Comparison of ENCODE assay signal across 10 cellular contexts in genomic region chr20:53834044-53834442, GRCh38.
A peak's percentile ranks its signal among the peaks of the same experiment; 100 is the strongest.
DNase-seq lines count a peak whose midpoint lies in the region; ATAC-seq, FAIRE-seq and TF ChIP-seq lines count a peak whose summit lies in the region.
"Had no signal": no experiment of that assay in that cellular context is flagged by ENCODE, and none has a peak within 500 bp of the region (broad histone marks: within the 10 kb centered on the region; RNA-seq: fewer than 3 reads in every experiment).

No MANE protein-coding gene starts in this region.

- H3K4me2 ChIP-seq in A549 = peak overlapping the region; percentile 30; the same call in 2 of the 3 replicates

- no peak for DNase-seq in A549 (ENCODE audit: low read depth in 1 of 2, low spot score in 1 of 2)
- peak; percentile 38 for DNase-seq in LoVo (ENCODE audit: low spot score)
- DNase-seq in astrocyte of the hippocampus (ENCODE audit: low read depth, low spot score) = peak; percentile 53
- no peak for DNase-seq in HuH-7.5 (ENCODE audit: low spot score)
- no peak for DNase-seq in NCI-H2107 treated with DMSO at 0.1 percent for 48 hours (lab: John Stamatoyannopoulos, UW; ENCODE audit: unreplicated experiment)
- DNase-seq in left colon = no peak

- intact Hi-C loops in left colon (cut with DNase I, micrococcal nuclease) = no loop called here

- no peak for TF ChIP-seq POLR2A in A549 (IDR thresholded peaks at IDR 0.05; ENCODE audit: low read length)

- no peak for ATAC-seq in A549
- ATAC-seq in GM18867 (IDR thresholded peaks at IDR 0.05; ENCODE audit: unreplicated experiment) = peak; percentile 44
- ATAC-seq in GM18873 (IDR thresholded peaks at IDR 0.05; ENCODE audit: low FRiP score, unreplicated experiment) = no peak
- ATAC-seq in left colon = no peak

- no peak for TF ChIP-seq RAD21 in A549 (conservative IDR thresholded peaks at IDR 0.05 in 1 of 2, IDR thresholded peaks at IDR 0.05 in 1 of 2)

- no peak for TF ChIP-seq CTCF in A549 (IDR thresholded peaks at IDR 0.05)

- CTCF ChIA-PET in A549 (lab: Yijun Ruan, JAX) = interaction anchor here (0.9 to 1.3 kb wide), 2 partner anchors 16 to 33 kb away, joined by 3 to 4 read pairs; no protein-coding TSS in a partner anchor

- H3K4me3 ChIP-seq in A549 = no peak overlapping the region
- H3K4me3 ChIP-seq: ascending aorta, skin epidermis had no signal

- 72% methylated on average over 3 of the region's 3 CpGs for WGBS in A549 (ENCODE audit: missing lambda C conversion rate)

- peak overlapping the region; percentile 38 to 74 for H3K27ac ChIP-seq in A549
- H3K27ac ChIP-seq: ascending aorta had no signal

- H3K9me3 ChIP-seq in A549 = no peaks in the 10 kb centered on the region
- H3K9me3 ChIP-seq: ascending aorta had no signal

- H3K4me1 ChIP-seq in A549 = peaks cover 32% of the 10 kb centered on the region

- POLR2A ChIA-PET in A549 (lab: Yijun Ruan, JAX) = no interaction called here

- no peak for TF ChIP-seq EP300 in A549 (IDR thresholded peaks at IDR 0.05)

- FAIRE-seq in A549 (lab: Jason Lieb, UNC) = no peak

TF ChIP-seq in A549, 52 proteins besides CTCF, POLR2A, EP300 and RAD21:
- TF ChIP-seq ZC3H11A (IDR thresholded peaks at IDR 0.05) (no peak), EHMT2 (IDR thresholded peaks at IDR 0.05; ENCODE audit: low read depth) (no peak), E2F6 (IDR thresholded peaks at IDR 0.05; ENCODE audit: borderline replicate concordance, low read depth) (no peak), FOSL2 (IDR thresholded peaks at IDR 0.05) (no peak), FOSL2 (CRISPR knock-in tag; IDR thresholded peaks at IDR 0.05) (no peak), MAX (IDR thresholded peaks at IDR 0.05) (no peak), HMGXB4 (CRISPR knock-in tag; IDR thresholded peaks at IDR 0.05; ENCODE audit: borderline replicate concordance) (no peak), RCOR1 (IDR thresholded peaks at IDR 0.05; ENCODE audit: low read depth, low read length) (no peak), NR3C1 (IDR thresholded peaks at IDR 0.05) (no peak), HOXB13 (CRISPR knock-in tag; IDR thresholded peaks at IDR 0.05; ENCODE audit: low read depth) (no peak), KDM5A (IDR thresholded peaks at IDR 0.05) (no peak), ESRRA (IDR thresholded peaks at IDR 0.05; ENCODE audit: borderline replicate concordance, low read length) (no peak), CEBPB (IDR thresholded peaks at IDR 0.05) (no peak)
TF ChIP-seq in A549: peak in this region for 0.

Comparison
In these comparisons a context has a peak if more than half of its experiments do, and no peak if none do; other contexts are left out.
1. DNase-seq: peak in LoVo (single experiment) and astrocyte of the hippocampus (single experiment); none in A549 (0 of 2), HuH-7.5 (single experiment), NCI-H2107 treated with DMSO at 0.1 percent for 48 hours (single experiment) and left colon (0 of 2).